In the genomic region with DNA sequence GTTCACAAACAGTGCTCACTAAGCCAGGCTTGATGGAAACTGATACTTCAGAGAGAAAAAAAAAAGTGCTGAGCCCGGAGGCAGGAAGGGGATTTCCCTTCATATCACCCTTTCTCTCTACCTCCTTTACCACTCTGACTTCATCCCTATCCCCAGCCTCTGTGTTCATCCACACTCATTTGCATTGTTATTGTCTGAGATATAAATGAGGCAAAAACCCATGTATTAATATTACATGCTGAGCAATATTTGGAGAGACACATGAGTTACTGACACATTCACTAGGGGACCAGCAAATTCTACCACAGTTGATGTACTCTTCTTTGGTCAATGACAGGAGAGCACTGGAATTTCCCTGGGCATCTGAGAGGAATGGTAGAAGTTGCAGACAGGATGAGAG, we compare ENCODE assay signal across 15 cellular contexts.
DNase-seq lines count a peak whose midpoint lies in the region; ATAC-seq, FAIRE-seq and TF ChIP-seq lines count a peak whose summit lies in the region.
"Had no signal": no experiment of that assay in that cellular context is flagged by ENCODE, and none has a peak within 500 bp of the region (broad histone marks: within the 10 kb centered on the region; RNA-seq: fewer than 3 reads in every experiment).

No MANE protein-coding gene starts in this region.

- peak overlapping the region; percentile 64; the same call in 1 of the 2 replicates for H2AK5ac ChIP-seq in IMR-90 (ENCODE audit: low read depth, low read length)

- no peak for FAIRE-seq in frontal cortex (lab: Jason Lieb, UNC)
- FAIRE-seq: H1 had no signal

- no peaks in the 10 kb centered on the region for H4K20me1 ChIP-seq in IMR-90 (ENCODE audit: insufficient read depth, low read length)

- no peak overlapping the region for H2BK120ac ChIP-seq in IMR-90 (ENCODE audit: low read depth, low read length)

- H4K91ac ChIP-seq in IMR-90 (ENCODE audit: insufficient read depth, low read depth, low read length) = no peak overlapping the region

- no peak overlapping the region for H3K9ac ChIP-seq in IMR-90 (ENCODE audit: low read depth, low read length)

- H3K56ac ChIP-seq in IMR-90 (ENCODE audit: extremely low read depth, insufficient read depth, low read length) = no peak overlapping the region

- dilution Hi-C loops in IMR-90 (cut with HindIII; ENCODE audit: low sequenced_read_pairs, unreplicated experiment) = no loop called here

- no peaks in the 10 kb centered on the region for H3K36me3 ChIP-seq in IMR-90 (ENCODE audit: control insufficient read depth, insufficient read depth, low read length)

- BruUV-seq in IMR-90 (replicated peaks; lab: Mats Ljungman, UMichigan) = no TSS peak

- H3K9me3 ChIP-seq in IMR-90 (ENCODE audit: control insufficient read depth, insufficient read depth, low read length) = no peaks in the 10 kb centered on the region

- no peaks in the 10 kb centered on the region for H3K27me3 ChIP-seq in IMR-90 (ENCODE audit: control insufficient read depth, insufficient read depth, low read length)

- no CpG with 5 or more reads among the region's 1 CpG for WGBS in IMR-90 (ENCODE audit: extremely low coverage in 2 of 2, insufficient read length in 1 of 2), 2 experiments

- POLR2A ChIA-PET in IMR-90 (lab: Charles Lee; ENCODE audit: unreplicated experiment) = no interaction called here

- no peak overlapping the region for H3K4ac ChIP-seq in IMR-90 (ENCODE audit: low read depth, low read length)

- CTCF ChIA-PET in IMR-90 (lab: Yijun Ruan, JAX) = no interaction called here

- no peak overlapping the region for H3K4me2 ChIP-seq in IMR-90 (ENCODE audit: low read depth, low read length)

- H3K79me1 ChIP-seq in IMR-90 (ENCODE audit: low read depth in 1 of 2, low read length in 2 of 2) = no peaks in the 10 kb centered on the region

- H4K5ac ChIP-seq in IMR-90 (ENCODE audit: low read depth, low read length) = peak overlapping the region; percentile 20; the same call in 1 of the 2 replicates

- H2AFZ ChIP-seq in IMR-90 (replicated peaks; ENCODE audit: low read length, poor library complexity) = no peak overlapping the region

- H4K8ac ChIP-seq in IMR-90 (ENCODE audit: low read depth in 2 of 2, low read length in 2 of 2) = peak overlapping the region in 1 of 2 experiments; percentile 52; a peak in 1 of 4 replicates

- intact Hi-C loops in IMR-90 (cut with micrococcal nuclease) = no loop called here

- no peaks in the 10 kb centered on the region; the same call in 1 of the 2 replicates for H3K9me1 ChIP-seq in IMR-90 (ENCODE audit: insufficient read depth, low read length)

- no peak for TF ChIP-seq POLR2A in IMR-90 (IDR thresholded peaks at IDR 0.05; ENCODE audit: low read depth, low read length)

- TF ChIP-seq RAD21 in IMR-90 (IDR thresholded peaks at IDR 0.05; ENCODE audit: low read length) = no peak

- ATAC-seq in GM18520 (IDR thresholded peaks at IDR 0.05; ENCODE audit: unreplicated experiment) = peak; percentile 64
- no peak for ATAC-seq in IMR-90 (ENCODE audit: low read depth)

- peaks cover 2% of the 10 kb centered on the region; the same call in 1 of the 2 replicates for H3K4me1 ChIP-seq in IMR-90 (ENCODE audit: control insufficient read depth, insufficient read depth, low read length)

- no peak overlapping the region for H2BK20ac ChIP-seq in IMR-90 (ENCODE audit: low read depth, low read length)

- no peak overlapping the region for H3K14ac ChIP-seq in IMR-90 (replicated peaks; ENCODE audit: low read depth, low read length)

- no peak overlapping the region for H3K27ac ChIP-seq in IMR-90 (ENCODE audit: insufficient read depth, low read length)

- peak overlapping the region; percentile 6; the same call in 1 of the 2 replicates for H3K18ac ChIP-seq in IMR-90 (ENCODE audit: low read depth, low read length)

- no peak overlapping the region for H2AK9ac ChIP-seq in IMR-90 (replicated peaks; ENCODE audit: low read depth, low read length, poor library complexity)

- DNase-seq in EL (peak; percentile 48), IMR-90 (peak; percentile 54), epithelial cell of esophagus (ENCODE audit: low read depth) (peak; percentile 41), frontal cortex (ENCODE audit: low spot score in 2 of 2) (no peak), OCI-M2 (lab: John Stamatoyannopoulos, UW; ENCODE audit: unreplicated experiment) (no peak), superior temporal gyrus (ENCODE audit: extremely low spot score) (no peak)
- DNase-seq: activated CD8-positive, alpha-beta memory T cell treated with anti-CD3 and anti-CD28 coated beads, Interleukin-2, amount 50 U/mL, for 4 hours; endodermal cell; NCI-H1436 treated with DMSO at 0.1 percent for 48 hours; NCI-H526 treated with DMSO at 0.1 percent for 48 hours; retina; Right ventricle myocardium superior; stimulated activated CD4-positive, alpha-beta T cell treated with anti-CD3 and anti-CD28 coated beads, Interleukin-4, amount 100 ng/mL, for 1 hour had no signal

- H3K23ac ChIP-seq in IMR-90 (ENCODE audit: low read depth, low read length) = no peak overlapping the region

- in situ Hi-C loops in IMR-90 (cut with MboI; ENCODE audit: low sequenced_read_pairs) = no loop called here

- TF ChIP-seq CTCF in IMR-90 (conservative IDR thresholded peaks at IDR 0.05; ENCODE audit: low read depth, low read length) (no peak), epithelial cell of esophagus (IDR thresholded peaks at IDR 0.05; ENCODE audit: insufficient read depth, low read depth, low read length, missing control alignments) (no peak)

- 0 out of 3 replicates have a peak overlapping the region, but pooled peaks have one; percentile 64 for H2BK15ac ChIP-seq in IMR-90 (ENCODE audit: low read depth, low read length)

- H2BK5ac ChIP-seq in IMR-90 (ENCODE audit: low read depth, low read length, poor library complexity, severe bottlenecking) = no peak overlapping the region

- H3K4me3 ChIP-seq in IMR-90 (ENCODE audit: insufficient read depth, low read depth, low read length) (no peak overlapping the region), epithelial cell of esophagus (ENCODE audit: low read length) (no peak overlapping the region)

TF ChIP-seq in IMR-90, 13 proteins besides CTCF, POLR2A, EP300 and RAD21:
- no peak for TF ChIP-seq MAZ (IDR thresholded peaks at IDR 0.05; ENCODE audit: borderline replicate concordance, low read depth, low read length)
- TF ChIP-seq FOS (IDR thresholded peaks at IDR 0.05; ENCODE audit: low read depth, low read length) = no peak
- TF ChIP-seq BHLHE40 (IDR thresholded peaks at IDR 0.05; ENCODE audit: low read depth, low read length) = no peak
- no peak for TF ChIP-seq NFE2L2 (IDR thresholded peaks at IDR 0.05; ENCODE audit: low read depth, low read length)
- no peak for TF ChIP-seq CHD1 (IDR thresholded peaks at IDR 0.05; ENCODE audit: low read depth, low read length)
- TF ChIP-seq, protein P1, sequence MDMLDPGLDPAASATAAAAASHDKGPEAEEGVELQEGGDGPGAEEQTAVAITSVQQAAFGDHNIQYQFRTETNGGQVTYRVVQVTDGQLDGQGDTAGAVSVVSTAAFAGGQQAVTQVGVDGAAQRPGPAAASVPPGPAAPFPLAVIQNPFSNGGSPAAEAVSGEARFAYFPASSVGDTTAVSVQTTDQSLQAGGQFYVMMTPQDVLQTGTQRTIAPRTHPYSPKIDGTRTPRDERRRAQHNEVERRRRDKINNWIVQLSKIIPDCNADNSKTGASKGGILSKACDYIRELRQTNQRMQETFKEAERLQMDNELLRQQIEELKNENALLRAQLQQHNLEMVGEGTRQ (IDR thresholded peaks at IDR 0.05; ENCODE audit: low read depth, low read length) = no peak
- TF ChIP-seq, protein P2, sequence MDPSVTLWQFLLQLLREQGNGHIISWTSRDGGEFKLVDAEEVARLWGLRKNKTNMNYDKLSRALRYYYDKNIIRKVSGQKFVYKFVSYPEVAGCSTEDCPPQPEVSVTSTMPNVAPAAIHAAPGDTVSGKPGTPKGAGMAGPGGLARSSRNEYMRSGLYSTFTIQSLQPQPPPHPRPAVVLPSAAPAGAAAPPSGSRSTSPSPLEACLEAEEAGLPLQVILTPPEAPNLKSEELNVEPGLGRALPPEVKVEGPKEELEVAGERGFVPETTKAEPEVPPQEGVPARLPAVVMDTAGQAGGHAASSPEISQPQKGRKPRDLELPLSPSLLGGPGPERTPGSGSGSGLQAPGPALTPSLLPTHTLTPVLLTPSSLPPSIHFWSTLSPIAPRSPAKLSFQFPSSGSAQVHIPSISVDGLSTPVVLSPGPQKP (IDR thresholded peaks at IDR 0.05; ENCODE audit: borderline replicate concordance, low read depth, low read length) = no peak
- TF ChIP-seq MAFK (IDR thresholded peaks at IDR 0.05; ENCODE audit: low read depth, low read length) = 0 out of 2 replicates have a peak, but pooled peaks have one; percentile 10
- TF ChIP-seq CEBPB (IDR thresholded peaks at IDR 0.05; ENCODE audit: low read depth, low read length) = no peak

Comparison
In these comparisons a context has a peak if more than half of its experiments do, and no peak if none do; other contexts are left out.
1. DNase-seq: peak in EL (single experiment), IMR-90 (single experiment) and epithelial cell of esophagus (single experiment); none in frontal cortex (0 of 2), OCI-M2 (single experiment) and superior temporal gyrus (single experiment).